ENCODE assay signal across 28 cellular contexts in genomic region chr3:63390831-63391230, GRCh38.
"Had no signal": no experiment of that assay in that cellular context is flagged by ENCODE, and none has a peak within 500 bp of the region (broad histone marks: within the 10 kb centered on the region; RNA-seq: fewer than 3 reads in every experiment).

No MANE protein-coding gene starts in this region.

- DNase-seq: activated CD4-positive, alpha-beta memory T cell treated with anti-CD3 and anti-CD28 coated beads for 36 hours; activated CD4-positive, alpha-beta T cell treated with anti-CD3 and anti-CD28 coated beads, Interleukin-2, amount 10 ng/mL, durations not matched to agents 24 days and 14 days; activated CD4-positive, CD25-positive, alpha-beta regulatory T cell treated with anti-CD3 and anti-CD28 coated beads, Interleukin-2, amount 50 U/mL, for 72 hours; activated CD8-positive, alpha-beta memory T cell treated with anti-CD3 and anti-CD28 coated beads, Interleukin-2, amount 50 U/mL, for 4 hours; activated effector memory CD4-positive, alpha-beta T cell treated with anti-CD3 and anti-CD28 coated beads, Interleukin-2, amount 50 U/mL, for 16 hours; activated naive CD4-positive, alpha-beta T cell treated with anti-CD3 and anti-CD28 coated beads for 36 hours; activated naive CD8-positive, alpha-beta T cell treated with anti-CD3 and anti-CD28 coated beads for 36 hours; activated T-cell treated with anti-CD3 and anti-CD28 coated beads, Interleukin-2, amount 50 U/mL, for 1 hour; adrenal gland; aorta; dermis blood vessel endothelial cell; effector CD8-positive, alpha-beta T cell; foreskin fibroblast; heart left ventricle; midbrain; naive thymus-derived CD8-positive, alpha-beta T cell; occipital lobe; psoas muscle; stimulated activated CD4-positive, alpha-beta T cell treated with anti-CD3 and anti-CD28 coated beads, Interleukin-4, amount 100 ng/mL, for 4 hours; stimulated activated CD8-positive, alpha-beta memory T cell treated with anti-CD3 and anti-CD28 coated beads, Interleukin-4, amount 100 ng/mL, for 48 hours; stimulated activated naive CD8-positive, alpha-beta T cell treated with anti-CD3 and anti-CD28 coated beads, Interleukin-15, amount 100 ng/mL, for 72 hours; substantia nigra; SW 1271; T1000 had no signal

- H3K27ac ChIP-seq: adrenal gland, heart left ventricle, parathyroid adenoma, psoas muscle, right atrium auricular region, vagina had no signal

- H3K9me3 ChIP-seq: adrenal gland, heart left ventricle, psoas muscle, right atrium auricular region, vagina had no signal

- ATAC-seq: heart left ventricle; naive thymus-derived CD8-positive, alpha-beta T cell; psoas muscle; stimulated activated memory B cell treated with anti-CD40 and anti-IgM and Interleukin-4, amounts not matched to agents 10 μg/mL and 1 μg/mL and 100 μg/mL, for 72 hours; stimulated activated naive CD8-positive, alpha-beta T cell treated with anti-CD3 and anti-CD28 coated beads, Interleukin-15, amount 100 ng/mL, for 72 hours had no signal

- H2AFZ ChIP-seq: parathyroid adenoma had no signal

- H3K36me3 ChIP-seq: adrenal gland, heart left ventricle, right atrium auricular region, vagina had no signal

- H3K27me3 ChIP-seq: adrenal gland, right atrium auricular region, vagina had no signal

- H3K9ac ChIP-seq: parathyroid adenoma had no signal

- H3K4me3 ChIP-seq: adrenal gland, heart left ventricle, psoas muscle, right atrium auricular region, vagina had no signal

- H3K4me1 ChIP-seq: adrenal gland, heart left ventricle, parathyroid adenoma, psoas muscle, right atrium auricular region, vagina had no signal

- H3K79me2 ChIP-seq: parathyroid adenoma had no signal
